Comparison of ENCODE assay signal across 1 cellular context in genomic region chr5:149729150-149729549, GRCh38.
TF ChIP-seq lines count a peak whose summit lies in the region.

No MANE protein-coding gene starts in this region.

TF ChIP-seq in HepG2, 621 proteins besides CTCF, POLR2A, EP300 and RAD21:
- TF ChIP-seq ZNF350 (CRISPR knock-in tag; IDR thresholded peaks at IDR 0.05; ENCODE audit: borderline replicate concordance, low read depth) (no peak), ZNF577 (CRISPR knock-in tag; IDR thresholded peaks at IDR 0.05; ENCODE audit: borderline replicate concordance, low read depth) (no peak), ZFP36 (IDR thresholded peaks at IDR 0.05; ENCODE audit: borderline replicate concordance, low read depth, low read length, partially characterized antibody) (peak; percentile 45), ZNF605 (CRISPR knock-in tag; IDR thresholded peaks at IDR 0.05) (no peak), KLF13 (CRISPR knock-in tag; IDR thresholded peaks at IDR 0.05) (no peak), MNT (IDR thresholded peaks at IDR 0.05) (no peak), ZNF709 (CRISPR knock-in tag; IDR thresholded peaks at IDR 0.05) (no peak)
